27 cellular contexts compared by ENCODE assay signal in genomic region chr1:74772945-74773344, GRCh38. TPM values are rescaled to one million over a fixed set of nuclear protein-coding genes. Genes with fewer than 3 reads are reported as not detected.
A peak's percentile ranks its signal among the peaks of the same experiment; 100 is the strongest.
DNase-seq lines count a peak whose midpoint lies in the region; ATAC-seq and TF ChIP-seq lines count a peak whose summit lies in the region.
"Had no signal": no experiment of that assay in that cellular context is flagged by ENCODE, and none has a peak within 500 bp of the region (broad histone marks: within the 10 kb centered on the region; RNA-seq: fewer than 3 reads in every experiment).

No MANE protein-coding gene starts in this region.

- no peak for TF ChIP-seq EP300 in stomach (IDR thresholded peaks at IDR 0.05)

- no peak overlapping the region for H3K4me3 Mint-ChIP-seq in endothelial cell (ENCODE audit: unreplicated experiment)
- H3K4me3 Mint-ChIP-seq: activated naive CD8-positive, alpha-beta T cell treated with anti-CD3 and anti-CD28 coated beads for 36 hours; H9; natural killer cell treated with Interleukin-12 subunit alpha and Interleukin-12 subunit beta and Interleukin-15 and Interleukin-18, amount 100 ng/mL, for 72 hours; type B pancreatic cell had no signal

- no peaks in the 10 kb centered on the region for H3K9me3 Mint-ChIP-seq in endothelial cell (ENCODE audit: unreplicated experiment)
- H3K9me3 Mint-ChIP-seq: activated naive CD8-positive, alpha-beta T cell treated with anti-CD3 and anti-CD28 coated beads for 36 hours; activated T-helper 2 cell treated with anti-CD3 and anti-CD28 coated beads, Interferon-gamma antibody, Interleukin-2, Interleukin-4, amounts not matched to agents 10 μg/mL and 5 μg/mL and 100 μg/mL, durations not matched to agents 14 hours and 24 hours and 36 hours; H9; natural killer cell treated with Interleukin-12 subunit alpha and Interleukin-12 subunit beta and Interleukin-15 and Interleukin-18, amount 100 ng/mL, for 72 hours; type B pancreatic cell had no signal

- H3K4me1 ChIP-seq in fibroblast of lung (ENCODE audit: control insufficient read depth, extremely low read depth, insufficient read depth, low read length) (no peaks in the 10 kb centered on the region), stomach (no peaks in the 10 kb centered on the region)
- H3K4me1 ChIP-seq: right atrium auricular region had no signal

- ATAC-seq in GM21528 (IDR thresholded peaks at IDR 0.05; ENCODE audit: low FRiP score, unreplicated experiment) = no peak
- ATAC-seq: esophagus mucosa; left colon; natural killer cell treated with Interleukin-12 subunit alpha and Interleukin-12 subunit beta and Interleukin-15 and Interleukin-18, amount 100 ng/mL, for 72 hours had no signal

- H3K9me3 ChIP-seq in fibroblast of lung (ENCODE audit: control insufficient read depth, insufficient read depth, low read depth, low read length) = no peaks in the 10 kb centered on the region
- no peaks in the 10 kb centered on the region for H3K9me3 ChIP-seq in stomach
- H3K9me3 ChIP-seq: ovary, right atrium auricular region had no signal

- H2AFZ ChIP-seq in fibroblast of lung (ENCODE audit: low read length) = no peak overlapping the region

- no peaks in the 10 kb centered on the region for H3K27me3 Mint-ChIP-seq in endothelial cell (ENCODE audit: unreplicated experiment)

- H3K27me3 ChIP-seq in fibroblast of lung (ENCODE audit: control insufficient read depth, insufficient read depth, low read length) = no peaks in the 10 kb centered on the region
- peaks cover 0 to 9% (median 0%) of the 10 kb centered on the region in 3 donors for H3K27me3 ChIP-seq in stomach
- H3K27me3 ChIP-seq: ovary, right atrium auricular region had no signal

- no peaks in the 10 kb centered on the region for H3K36me3 Mint-ChIP-seq in endothelial cell (ENCODE audit: low read depth, unreplicated experiment)
- H3K36me3 Mint-ChIP-seq: activated naive CD8-positive, alpha-beta T cell treated with anti-CD3 and anti-CD28 coated beads for 36 hours; natural killer cell treated with Interleukin-12 subunit alpha and Interleukin-12 subunit beta and Interleukin-15 and Interleukin-18, amount 100 ng/mL, for 72 hours; type B pancreatic cell had no signal

- no peak overlapping the region for H3K27ac ChIP-seq in fibroblast of lung (ENCODE audit: insufficient read depth, low read length)
- H3K27ac ChIP-seq in stomach = no peak overlapping the region
- H3K27ac ChIP-seq: C4-2B, ovary, right atrium auricular region, WERI-Rb-1 had no signal

- no peaks in the 10 kb centered on the region for H3K4me1 Mint-ChIP-seq in endothelial cell (ENCODE audit: unreplicated experiment)
- H3K4me1 Mint-ChIP-seq: activated naive CD8-positive, alpha-beta T cell treated with anti-CD3 and anti-CD28 coated beads for 36 hours; H9 had no signal

- DNase-seq in NCI-H510A treated with DMSO at 0.1 percent for 48 hours (lab: John Stamatoyannopoulos, UW) (peak; percentile 29), NCI-H510A (lab: John Stamatoyannopoulos, UW) (no peak), MV-4-11 (lab: John Stamatoyannopoulos, UW) (peak; percentile 6), fibroblast of lung (ENCODE audit: low read depth in 2 of 2) (peak; percentile 4 to 37), renal cortical epithelial cell (ENCODE audit: low read depth) (peak; percentile 18), endothelial cell (ENCODE audit: low spot score) (no peak), stomach (no peak)
- DNase-seq: activated CD4-positive, alpha-beta T cell treated with anti-CD3 and anti-CD28 coated beads, Interleukin-2, amount 50 U/mL, for 1 hour; activated CD8-positive, alpha-beta memory T cell treated with anti-CD3 and anti-CD28 coated beads, Interleukin-2, amount 50 U/mL, for 4 hours; activated naive CD8-positive, alpha-beta T cell treated with anti-CD3 and anti-CD28 coated beads for 36 hours; effector memory CD4-positive, alpha-beta T cell; H9; head of caudate nucleus; left colon; NCI-H1092; NCI-H187 treated with DMSO at 0.1 percent for 48 hours; NCI-H226; ovary; RPMI8226; WERI-Rb-1 had no signal

- no peak for TF ChIP-seq POLR2A in stomach (IDR thresholded peaks at IDR 0.05)

- 30 to 65% (median 62%) methylated on average over 1 of the region's 1 CpG for WGBS in stomach, 5 donors

- no peak overlapping the region for H3K4me3 ChIP-seq in fibroblast of lung (replicated peaks in 1 of 4; ENCODE audit: control extremely low read depth in 1 of 4, insufficient read depth in 1 of 4, low read depth in 3 of 4, low read length in 4 of 4)
- no peak overlapping the region for H3K4me3 ChIP-seq in stomach
- H3K4me3 ChIP-seq: ovary, right atrium auricular region had no signal

- no peak overlapping the region for H3K27ac Mint-ChIP-seq in endothelial cell (ENCODE audit: unreplicated experiment)
- H3K27ac Mint-ChIP-seq: activated naive CD8-positive, alpha-beta T cell treated with anti-CD3 and anti-CD28 coated beads for 36 hours; activated T-helper 2 cell treated with anti-CD3 and anti-CD28 coated beads, Interferon-gamma antibody, Interleukin-2, Interleukin-4, amounts not matched to agents 10 μg/mL and 5 μg/mL and 100 μg/mL, durations not matched to agents 14 hours and 24 hours and 36 hours; H9; natural killer cell treated with Interleukin-12 subunit alpha and Interleukin-12 subunit beta and Interleukin-15 and Interleukin-18, amount 100 ng/mL, for 72 hours; type B pancreatic cell had no signal

- no peak for TF ChIP-seq CTCF in fibroblast of lung (conservative IDR thresholded peaks at IDR 0.05 in 1 of 2, IDR thresholded peaks at IDR 0.05 in 1 of 2; ENCODE audit: low read depth in 1 of 2, low read length in 2 of 2)
- TF ChIP-seq CTCF in endothelial cell (IDR thresholded peaks at IDR 0.05; ENCODE audit: unreplicated experiment) = no peak
- no peak for TF ChIP-seq CTCF in stomach (IDR thresholded peaks at IDR 0.05)

- intact Hi-C loops in stomach (cut with DNase I; ENCODE audit: low total_unique reads) = loop anchor here (5.0 kb wide), 1 partner anchor 429 kb away; no protein-coding TSS in a partner anchor

- no peak overlapping the region for H3K9ac ChIP-seq in fibroblast of lung (ENCODE audit: insufficient read depth, low read length)

- no peaks in the 10 kb centered on the region for H4K20me1 ChIP-seq in fibroblast of lung (ENCODE audit: control insufficient read depth, extremely low read depth, insufficient read depth, low read length)

- H3K79me2 ChIP-seq in fibroblast of lung (ENCODE audit: control insufficient read depth, insufficient read depth, low read length) = no peaks in the 10 kb centered on the region

- no peaks in the 10 kb centered on the region for H3K36me3 ChIP-seq in fibroblast of lung (ENCODE audit: control insufficient read depth, insufficient read depth, low read length)
- no peaks in the 10 kb centered on the region for H3K36me3 ChIP-seq in stomach
- H3K36me3 ChIP-seq: ovary, right atrium auricular region, WERI-Rb-1 had no signal

- H3K4me2 ChIP-seq in fibroblast of lung (ENCODE audit: extremely low read depth, insufficient read depth, low read length) = no peak overlapping the region

RNA-seq across cellular contexts. Expression of gene TYW3, which starts 40.0 kb away (rescaled TPM):
- 15.9 and 16.8 TPM in 2 replicates for total RNA-seq in fibroblast of lung
- polyA plus RNA-seq in fibroblast of lung = 22.6 and 23.7 TPM in 2 replicates
- polyA plus RNA-seq in fibroblast of lung (2012) = 17.3 and 18.0 TPM in 2 replicates
- polyA minus RNA-seq in fibroblast of lung (ENCODE audit: low replicate concordance) = 2.4 and 13.2 TPM in 2 replicates
- total RNA-seq in renal cortical epithelial cell = 14.6 and 17.9 TPM in 2 replicates
- 14.8 TPM for total RNA-seq in endothelial cell (ENCODE audit: unreplicated experiment)
- 10 to 100 TPM in 4 of 5 donors, 1 to 10 TPM in 1; 2.3 to 24.0 (median 16.5) TPM for total RNA-seq in stomach
- 10 to 100 TPM; 14.6 to 18.0 (median 17.2) TPM for polyA plus RNA-seq in stomach

RNA-seq across cellular contexts. Expression of gene CRYZ, which starts 40.1 kb away (rescaled TPM):
- total RNA-seq in fibroblast of lung (36.0 and 50.2 TPM in 2 replicates), renal cortical epithelial cell (209 and 320 TPM in 2 replicates), endothelial cell (ENCODE audit: unreplicated experiment) (31.7 TPM), stomach (10 to 100 TPM; 19.1 to 74.5 (median 58.6) TPM)
- polyA plus RNA-seq in fibroblast of lung (79.3 and 85.9 TPM in 2 replicates), stomach (10 to 100 TPM; 14.2 to 43.7 (median 26.3) TPM)
- polyA plus RNA-seq in fibroblast of lung (2012) = 33.1 and 38.6 TPM in 2 replicates
- 9.3 and 10.7 TPM in 2 replicates for polyA minus RNA-seq in fibroblast of lung (ENCODE audit: low replicate concordance)

Comparison
In these comparisons a context has a peak if more than half of its experiments do, and no peak if none do; other contexts are left out.
1. DNase-seq: peak in NCI-H510A treated with DMSO at 0.1 percent for 48 hours (single experiment), MV-4-11 (single experiment), fibroblast of lung (2 of 2) and renal cortical epithelial cell (single experiment); none in NCI-H510A (single experiment), endothelial cell (single experiment) and stomach (single experiment).